In genomic region chr5:119614838-119615237, GRCh38 we compare ENCODE assay signal across 29 cellular contexts. TPM values are rescaled to one million over a fixed set of nuclear protein-coding genes. Genes with fewer than 3 reads are reported as not detected.
"Had no signal": no experiment of that assay in that cellular context is flagged by ENCODE, and none has a peak within 500 bp of the region (broad histone marks: within the 10 kb centered on the region; RNA-seq: fewer than 3 reads in every experiment).

No MANE protein-coding gene starts in this region.

- ATAC-seq: activated CD8-positive, alpha-beta T cell treated with anti-CD3 and anti-CD28 coated beads for 36 hours; activated naive CD4-positive, alpha-beta T cell treated with anti-CD3 and anti-CD28 coated beads, Interleukin-2, amount 50 U/mL, for 72 hours had no signal

- H3K4me3 ChIP-seq: adrenal gland had no signal

- H3K4me1 ChIP-seq: adrenal gland had no signal

- H3K27ac ChIP-seq: adrenal gland had no signal

- DNase-seq: activated CD4-positive, alpha-beta T cell treated with anti-CD3 and anti-CD28 coated beads, Interleukin-2, amount 10 ng/mL, durations not matched to agents 24 days and 14 days; activated CD4-positive, alpha-beta T cell treated with anti-CD3 and anti-CD28 coated beads, Interleukin-2, amount 50 U/mL, for 4 hours; activated CD8-positive, alpha-beta T cell treated with anti-CD3 and anti-CD28 coated beads for 36 hours; activated gamma-delta T cell; activated naive CD4-positive, alpha-beta T cell treated with anti-CD3 and anti-CD28 coated beads for 36 hours; activated T-cell treated with anti-CD3 and anti-CD28 coated beads, Interleukin-2, amount 50 U/mL, for 24 hours; caudate nucleus; cerebellar nuclear complex; NCI-H1048; NCI-H1105 treated with DMSO at 0.1 percent for 48 hours; NCI-H1436; NCI-H1694; NCI-H1930; NCI-H2081 treated with DMSO at 0.1 percent for 48 hours; NCI-H226; NCI-H446 treated with DMSO at 0.1 percent for 48 hours; NCI-H524; Right ventricle myocardium superior; SW 1271; T-helper 1 cell; T-helper 2 cell; T-helper 9 cell had no signal

- H3K36me3 ChIP-seq: adrenal gland had no signal

- FAIRE-seq: bronchial epithelial cell had no signal

- H3K27me3 ChIP-seq: adrenal gland had no signal

- H3K9me3 ChIP-seq: adrenal gland had no signal

RNA-seq across cellular contexts. Expression of gene FAM170A, which starts 14.5 kb away (rescaled TPM):
- total RNA-seq: activated CD4-positive, alpha-beta T cell treated with anti-CD3 and anti-CD28 coated beads, Interleukin-2, amount 10 ng/mL, durations not matched to agents 24 days and 14 days; activated CD8-positive, alpha-beta memory T cell treated with anti-CD3 and anti-CD28 coated beads for 36 hours; activated CD8-positive, alpha-beta T cell treated with anti-CD3 and anti-CD28 coated beads for 36 hours; activated naive CD4-positive, alpha-beta T cell treated with anti-CD3 and anti-CD28 coated beads for 36 hours; activated naive CD4-positive, alpha-beta T cell treated with anti-CD3 and anti-CD28 coated beads, Interleukin-2, amount 50 U/mL, for 72 hours; activated T-helper 2 cell treated with anti-CD3 and anti-CD28 coated beads, Interferon-gamma antibody, Interleukin-2, Interleukin-4, amounts not matched to agents 10 μg/mL and 5 μg/mL and 100 μg/mL, durations not matched to agents 14 hours and 24 hours and 36 hours; adrenal gland; bronchial epithelial cell; M059J; OCI-LY7; Right ventricle myocardium superior had no signal
